ENCODE assay signal across 2 cellular contexts in genomic region chr15:74779162-74779648, GRCh38.
TF ChIP-seq lines count a peak whose summit lies in the region.

No MANE protein-coding gene starts in this region.

TF ChIP-seq in GM12878, 131 proteins besides CTCF, POLR2A, EP300 and RAD21:
- no peak for TF ChIP-seq LARP7 (IDR thresholded peaks at IDR 0.05)
- TF ChIP-seq HCFC1 (IDR thresholded peaks at IDR 0.05; ENCODE audit: low read length): no peak
- TF ChIP-seq CBX3 (IDR thresholded peaks at IDR 0.05; ENCODE audit: borderline replicate concordance, low read depth): no peak
- TF ChIP-seq RAD51 (IDR thresholded peaks at IDR 0.05): no peak
- TF ChIP-seq MEF2B (IDR thresholded peaks at IDR 0.05; ENCODE audit: partially characterized antibody, poor library complexity, severe bottlenecking): no peak
- TF ChIP-seq FOS (IDR thresholded peaks at IDR 0.05; ENCODE audit: borderline replicate concordance, extremely low read depth, insufficient read length): no peak
- TF ChIP-seq, protein P1, sequence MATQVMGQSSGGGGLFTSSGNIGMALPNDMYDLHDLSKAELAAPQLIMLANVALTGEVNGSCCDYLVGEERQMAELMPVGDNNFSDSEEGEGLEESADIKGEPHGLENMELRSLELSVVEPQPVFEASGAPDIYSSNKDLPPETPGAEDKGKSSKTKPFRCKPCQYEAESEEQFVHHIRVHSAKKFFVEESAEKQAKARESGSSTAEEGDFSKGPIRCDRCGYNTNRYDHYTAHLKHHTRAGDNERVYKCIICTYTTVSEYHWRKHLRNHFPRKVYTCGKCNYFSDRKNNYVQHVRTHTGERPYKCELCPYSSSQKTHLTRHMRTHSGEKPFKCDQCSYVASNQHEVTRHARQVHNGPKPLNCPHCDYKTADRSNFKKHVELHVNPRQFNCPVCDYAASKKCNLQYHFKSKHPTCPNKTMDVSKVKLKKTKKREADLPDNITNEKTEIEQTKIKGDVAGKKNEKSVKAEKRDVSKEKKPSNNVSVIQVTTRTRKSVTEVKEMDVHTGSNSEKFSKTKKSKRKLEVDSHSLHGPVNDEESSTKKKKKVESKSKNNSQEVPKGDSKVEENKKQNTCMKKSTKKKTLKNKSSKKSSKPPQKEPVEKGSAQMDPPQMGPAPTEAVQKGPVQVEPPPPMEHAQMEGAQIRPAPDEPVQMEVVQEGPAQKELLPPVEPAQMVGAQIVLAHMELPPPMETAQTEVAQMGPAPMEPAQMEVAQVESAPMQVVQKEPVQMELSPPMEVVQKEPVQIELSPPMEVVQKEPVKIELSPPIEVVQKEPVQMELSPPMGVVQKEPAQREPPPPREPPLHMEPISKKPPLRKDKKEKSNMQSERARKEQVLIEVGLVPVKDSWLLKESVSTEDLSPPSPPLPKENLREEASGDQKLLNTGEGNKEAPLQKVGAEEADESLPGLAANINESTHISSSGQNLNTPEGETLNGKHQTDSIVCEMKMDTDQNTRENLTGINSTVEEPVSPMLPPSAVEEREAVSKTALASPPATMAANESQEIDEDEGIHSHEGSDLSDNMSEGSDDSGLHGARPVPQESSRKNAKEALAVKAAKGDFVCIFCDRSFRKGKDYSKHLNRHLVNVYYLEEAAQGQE (IDR thresholded peaks at IDR 0.05; ENCODE audit: low read depth, low read length): no peak
- TF ChIP-seq, protein P2, sequence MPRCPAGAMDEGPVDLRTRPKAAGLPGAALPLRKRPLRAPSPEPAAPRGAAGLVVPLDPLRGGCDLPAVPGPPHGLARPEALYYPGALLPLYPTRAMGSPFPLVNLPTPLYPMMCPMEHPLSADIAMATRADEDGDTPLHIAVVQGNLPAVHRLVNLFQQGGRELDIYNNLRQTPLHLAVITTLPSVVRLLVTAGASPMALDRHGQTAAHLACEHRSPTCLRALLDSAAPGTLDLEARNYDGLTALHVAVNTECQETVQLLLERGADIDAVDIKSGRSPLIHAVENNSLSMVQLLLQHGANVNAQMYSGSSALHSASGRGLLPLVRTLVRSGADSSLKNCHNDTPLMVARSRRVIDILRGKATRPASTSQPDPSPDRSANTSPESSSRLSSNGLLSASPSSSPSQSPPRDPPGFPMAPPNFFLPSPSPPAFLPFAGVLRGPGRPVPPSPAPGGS (IDR thresholded peaks at IDR 0.05; ENCODE audit: borderline replicate concordance, insufficient read depth, low read depth, low read length, poor library complexity, severe bottlenecking): no peak
- TF ChIP-seq ZZZ3 (IDR thresholded peaks at IDR 0.05; ENCODE audit: control insufficient read depth, insufficient read length, low read depth): no peak
- no peak for TF ChIP-seq KLF5 (IDR thresholded peaks at IDR 0.05; ENCODE audit: partially characterized antibody)
- no peak for TF ChIP-seq RFX5 (IDR thresholded peaks at IDR 0.05; ENCODE audit: low read depth, low read length)
- no peak for TF ChIP-seq SREBF2 (IDR thresholded peaks at IDR 0.05; ENCODE audit: low read length)
- no peak for TF ChIP-seq EED (IDR thresholded peaks at IDR 0.05; ENCODE audit: low read depth)
- no peak for TF ChIP-seq RELA (IDR thresholded peaks at IDR 0.05; ENCODE audit: borderline replicate concordance, partially characterized antibody)
- no peak for TF ChIP-seq HDGF (IDR thresholded peaks at IDR 0.05)
- TF ChIP-seq NR2C1 (IDR thresholded peaks at IDR 0.05): no peak

TF ChIP-seq in SK-N-SH treated with all-trans-retinoic acid at 6 μM for 48 hours, 23 proteins besides CTCF, POLR2A, EP300 and RAD21:
- TF ChIP-seq ISL1 (CRISPR knock-in tag; IDR thresholded peaks at IDR 0.05) (no peak), ZFP3 (CRISPR knock-in tag; IDR thresholded peaks at IDR 0.05) (no peak), CSDC2 (CRISPR knock-in tag; IDR thresholded peaks at IDR 0.05) (no peak), ZFP30 (CRISPR knock-in tag; IDR thresholded peaks at IDR 0.05) (no peak), ARNTL (CRISPR knock-in tag; IDR thresholded peaks at IDR 0.05; ENCODE audit: borderline replicate concordance, low read depth) (no peak), RARB (CRISPR knock-in tag; IDR thresholded peaks at IDR 0.05) (no peak), TSHZ2 (CRISPR knock-in tag; IDR thresholded peaks at IDR 0.05) (no peak), OSR1 (CRISPR knock-in tag; IDR thresholded peaks at IDR 0.05) (no peak), SNAI2 (CRISPR knock-in tag; IDR thresholded peaks at IDR 0.05) (no peak), TOX (CRISPR knock-in tag; IDR thresholded peaks at IDR 0.05; ENCODE audit: borderline replicate concordance) (no peak), PPARA (CRISPR knock-in tag; IDR thresholded peaks at IDR 0.05; ENCODE audit: borderline replicate concordance) (no peak), ZC3H10 (CRISPR knock-in tag; IDR thresholded peaks at IDR 0.05) (no peak)
- TF ChIP-seq, protein P3, sequence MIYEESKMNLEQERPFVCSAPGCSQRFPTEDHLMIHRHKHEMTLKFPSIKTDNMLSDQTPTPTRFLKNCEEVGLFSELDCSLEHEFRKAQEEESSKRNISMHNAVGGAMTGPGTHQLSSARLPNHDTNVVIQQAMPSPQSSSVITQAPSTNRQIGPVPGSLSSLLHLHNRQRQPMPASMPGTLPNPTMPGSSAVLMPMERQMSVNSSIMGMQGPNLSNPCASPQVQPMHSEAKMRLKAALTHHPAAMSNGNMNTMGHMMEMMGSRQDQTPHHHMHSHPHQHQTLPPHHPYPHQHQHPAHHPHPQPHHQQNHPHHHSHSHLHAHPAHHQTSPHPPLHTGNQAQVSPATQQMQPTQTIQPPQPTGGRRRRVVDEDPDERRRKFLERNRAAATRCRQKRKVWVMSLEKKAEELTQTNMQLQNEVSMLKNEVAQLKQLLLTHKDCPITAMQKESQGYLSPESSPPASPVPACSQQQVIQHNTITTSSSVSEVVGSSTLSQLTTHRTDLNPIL (CRISPR knock-in tag; IDR thresholded peaks at IDR 0.05; ENCODE audit: low read depth): no peak
